Comparison of ENCODE assay signal across 8 cellular contexts in genomic region chr10:43671659-43672555, GRCh38. TPM values are rescaled to one million over a fixed set of nuclear protein-coding genes. Genes with fewer than 3 reads are reported as not detected.
DNase-seq lines count a peak whose midpoint lies in the region; ATAC-seq and TF ChIP-seq lines count a peak whose summit lies in the region.

No MANE protein-coding gene starts in this region.

- TF ChIP-seq CTCF in CD8-positive, alpha-beta T cell (IDR thresholded peaks at IDR 0.05) = peak; percentile 91
- peak; percentile 87 to 91 (median 90) for TF ChIP-seq CTCF in breast epithelium (IDR thresholded peaks at IDR 0.05)

- peaks cover 37% of the 10 kb centered on the region for H3K27me3 Mint-ChIP-seq in CD8-positive, alpha-beta T cell (ENCODE audit: low read depth)
- peaks cover 3 to 10% (median 4%) of the 10 kb centered on the region in 3 donors for H3K27me3 Mint-ChIP-seq in immature natural killer cell (ENCODE audit: low read depth in 3 of 3)

- intact Hi-C loops in CD8-positive, alpha-beta T cell (cut with DNase I, micrococcal nuclease) = loop anchor here (1.0 to 10.0 kb wide), 11 partner anchors 44 to 1305 kb away; partner anchors contain the start of gene DEPP1 (in 2 of the 2)
- intact Hi-C loops in breast epithelium (cut with DNase I; ENCODE audit: low total_unique reads) = loop anchor here (10.0 kb wide), 1 partner anchor 1183 kb away; no protein-coding TSS in a partner anchor

- peaks cover 5% of the 10 kb centered on the region for H3K4me1 ChIP-seq in CD8-positive, alpha-beta T cell (ENCODE audit: insufficient read depth, low read length)
- H3K4me1 ChIP-seq in breast epithelium = no peaks in the 10 kb centered on the region

- no peak overlapping the region for H3K4me3 ChIP-seq in CD8-positive, alpha-beta T cell (ENCODE audit: low read depth, low read length)
- H3K4me3 ChIP-seq in breast epithelium = no peak overlapping the region

- H3K36me3 Mint-ChIP-seq in CD8-positive, alpha-beta T cell = no peaks in the 10 kb centered on the region
- no peaks in the 10 kb centered on the region for H3K36me3 Mint-ChIP-seq in immature natural killer cell

- no peak overlapping the region for H3K27ac ChIP-seq in CD8-positive, alpha-beta T cell (ENCODE audit: low read depth, low read length)
- no peak overlapping the region for H3K27ac ChIP-seq in breast epithelium

- peak in 6 of 7 experiments; percentile 25 to 67 (median 40) for DNase-seq in CD8-positive, alpha-beta T cell
- peak; percentile 18 for DNase-seq in KG1 (lab: John Stamatoyannopoulos, UW)
- DNase-seq in SKM-1 (lab: John Stamatoyannopoulos, UW; ENCODE audit: unreplicated experiment) = peak; percentile 27
- DNase-seq in breast epithelium (ENCODE audit: low spot score in 2 of 2) = peak in 1 of 2 donors; percentile 51
- peak; percentile 58 to 64 (median 64) for DNase-seq in immature natural killer cell
- peak; percentile 27 for DNase-seq in stimulated activated CD4-positive, alpha-beta T cell treated with anti-CD3 and anti-CD28 coated beads, Interleukin-2, amount 100 ng/mL, for 4 hours (ENCODE audit: low read depth)
- DNase-seq in COR-L47 (lab: John Stamatoyannopoulos, UW) = no peak

- H3K9me3 ChIP-seq in CD8-positive, alpha-beta T cell (ENCODE audit: low read length) = no peaks in the 10 kb centered on the region
- no peaks in the 10 kb centered on the region for H3K9me3 ChIP-seq in breast epithelium

- H3K27ac Mint-ChIP-seq in CD8-positive, alpha-beta T cell = no peak overlapping the region
- no peak overlapping the region for H3K27ac Mint-ChIP-seq in immature natural killer cell

- no peaks in the 10 kb centered on the region for H3K36me3 ChIP-seq in CD8-positive, alpha-beta T cell (ENCODE audit: insufficient read depth, low read length)
- no peaks in the 10 kb centered on the region for H3K36me3 ChIP-seq in breast epithelium

- TF ChIP-seq POLR2A in breast epithelium (IDR thresholded peaks at IDR 0.05) = no peak

- peak; percentile 61 for ATAC-seq in CD8-positive, alpha-beta T cell
- peak; percentile 73 for ATAC-seq in GM19395 (IDR thresholded peaks at IDR 0.05; ENCODE audit: unreplicated experiment)

- CTCF ChIA-PET in CD8-positive, alpha-beta T cell (lab: Charles Lee) = interaction anchor here (0.7 to 5.0 kb wide), 11 partner anchors 11 to 1196 kb away, joined by 3 to 33 read pairs (median 14); no protein-coding TSS in a partner anchor

- H3K4me3 Mint-ChIP-seq in CD8-positive, alpha-beta T cell = no peak overlapping the region
- no peak overlapping the region for H3K4me3 Mint-ChIP-seq in immature natural killer cell

- POLR2A ChIA-PET in CD8-positive, alpha-beta T cell (lab: Charles Lee) = no interaction called here

- H3K4me1 Mint-ChIP-seq in CD8-positive, alpha-beta T cell (ENCODE audit: low read depth) = peaks cover 5% of the 10 kb centered on the region
- peaks cover 9 to 11% of the 10 kb centered on the region in 2 donors for H3K4me1 Mint-ChIP-seq in immature natural killer cell

- H3K9me3 Mint-ChIP-seq in CD8-positive, alpha-beta T cell = no peaks in the 10 kb centered on the region
- H3K9me3 Mint-ChIP-seq in immature natural killer cell = no peaks in the 10 kb centered on the region

- peaks cover 8% of the 10 kb centered on the region for H3K27me3 ChIP-seq in CD8-positive, alpha-beta T cell (ENCODE audit: insufficient read depth, low read length)
- peaks cover 0 to 19% of the 10 kb centered on the region in 2 donors for H3K27me3 ChIP-seq in breast epithelium

RNA-seq across cellular contexts. Expression of gene ZNF32, which starts 23.2 kb away (rescaled TPM):
- 10 to 100 TPM; 17.4 to 18.9 TPM for total RNA-seq in CD8-positive, alpha-beta T cell
- 10 to 100 TPM; 53.1 to 74.3 (median 54.4) TPM for total RNA-seq in breast epithelium
- polyA plus RNA-seq in immature natural killer cell = 100 to 1,000 TPM in 2 of 3 donors, 10 to 100 TPM in 1; 97.4 to 139 (median 111) TPM
